In the genomic region with DNA sequence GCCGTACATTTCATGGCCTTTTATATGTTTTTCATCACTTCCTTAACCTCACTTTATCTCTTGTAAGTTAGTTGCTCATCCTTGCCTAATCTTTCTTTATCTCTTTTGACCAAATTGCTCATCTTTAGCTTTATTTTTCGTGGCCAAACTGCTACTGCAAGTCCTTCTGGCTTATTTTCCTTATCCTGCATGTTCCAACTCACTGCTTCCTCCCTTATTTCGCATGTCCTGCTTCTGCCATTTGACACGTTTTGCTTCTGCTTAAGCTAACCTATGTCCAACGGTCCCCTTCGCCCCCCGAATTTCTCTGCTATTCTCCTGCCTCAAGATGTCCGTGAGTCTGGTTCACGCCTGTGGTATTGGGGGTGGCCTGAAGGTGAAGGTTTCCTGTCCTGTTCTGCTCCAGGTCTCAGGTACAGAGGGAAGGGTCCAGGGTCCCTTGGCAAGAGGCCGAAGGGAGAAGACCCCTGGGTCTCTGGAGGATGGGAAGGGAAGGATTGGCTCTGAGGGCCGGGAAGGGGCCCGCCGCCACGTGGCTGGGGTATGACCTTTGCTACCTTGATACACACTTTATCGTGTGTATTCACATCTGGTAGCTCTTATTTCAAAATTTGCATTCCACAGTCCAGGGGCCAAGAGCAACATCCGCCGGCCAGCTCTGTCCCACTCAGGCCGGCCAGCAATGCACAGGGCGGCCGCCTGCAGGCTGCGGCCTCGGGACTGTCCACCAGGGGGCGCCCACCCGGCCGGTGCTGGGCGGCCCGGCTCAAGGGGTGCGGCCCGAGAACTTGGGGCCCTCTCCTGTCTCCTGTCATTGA, we compare ENCODE assay signal across 9 cellular contexts. TPM values are rescaled to one million over a fixed set of nuclear protein-coding genes. Genes with fewer than 3 reads are reported as not detected.
DNase-seq lines count a peak whose midpoint lies in the region; ATAC-seq and TF ChIP-seq lines count a peak whose summit lies in the region.
"Had no signal": no experiment of that assay in that cellular context is flagged by ENCODE, and none has a peak within 500 bp of the region (broad histone marks: within the 10 kb centered on the region; RNA-seq: fewer than 3 reads in every experiment).

No MANE protein-coding gene starts in this region.

- H3K9me3 ChIP-seq in OCI-LY7 (ENCODE audit: low read length) (no peaks in the 10 kb centered on the region), trophoblast cell (ENCODE audit: insufficient read depth, low read depth, low read length) (no peaks in the 10 kb centered on the region)
- H3K9me3 ChIP-seq: HAP-1 had no signal

- H3K4me2 ChIP-seq in OCI-LY7 (ENCODE audit: low read length), result no peak overlapping the region
- no peak overlapping the region for H3K4me2 ChIP-seq in trophoblast cell (ENCODE audit: low read length)

- no peak overlapping the region for H3K9ac ChIP-seq in trophoblast cell (ENCODE audit: low read length)

- H2AFZ ChIP-seq in OCI-LY7 (ENCODE audit: low read length) (peak overlapping the region; percentile 54; the same call in 1 of the 2 replicates), trophoblast cell (ENCODE audit: insufficient read depth, low read length, poor library complexity) (peak overlapping the region; percentile 59)

- no peak overlapping the region for H3K14ac ChIP-seq in trophoblast cell (ENCODE audit: low read length)

- H3K4ac ChIP-seq in trophoblast cell (ENCODE audit: low read depth, low read length), result no peak overlapping the region

- no peak overlapping the region for H2AK5ac ChIP-seq in trophoblast cell (ENCODE audit: low read length)

- intact Hi-C loops in OCI-LY7 (cut with micrococcal nuclease; ENCODE audit: unreplicated experiment), result loop anchor here (1.0 kb wide), 1 partner anchor 37 kb away; no protein-coding TSS in a partner anchor

- TF ChIP-seq CTCF in AG10803 (conservative IDR thresholded peaks at IDR 0.05; ENCODE audit: low read length), result peak; percentile 63
- TF ChIP-seq CTCF in GM20000 (IDR thresholded peaks at IDR 0.05; ENCODE audit: extremely low read depth, missing control alignments), result peak; percentile 98
- peak; percentile 99 for TF ChIP-seq CTCF in OCI-LY7 (conservative IDR thresholded peaks at IDR 0.05; ENCODE audit: low read length)
- TF ChIP-seq CTCF in fibroblast of the aortic adventitia (IDR thresholded peaks at IDR 0.05; ENCODE audit: insufficient read depth, low read length), result peak; percentile 80

- peaks cover 5% of the 10 kb centered on the region for H3K4me1 ChIP-seq in OCI-LY7 (ENCODE audit: insufficient read depth, low read length, poor library complexity, severe bottlenecking)
- H3K4me1 ChIP-seq in trophoblast cell (ENCODE audit: control insufficient read depth in 1 of 2, insufficient read depth in 2 of 2, low read length in 2 of 2), result peaks cover 3% of the 10 kb centered on the region in 2 experiments
- H3K4me1 ChIP-seq: HAP-1 had no signal

- no CpG with 5 or more reads among the region's 29 CpGs for WGBS in trophoblast cell (ENCODE audit: extremely low coverage, insufficient coverage, insufficient read length)

- no peak overlapping the region for H3K23ac ChIP-seq in trophoblast cell (ENCODE audit: low read length)

- DNase-seq in AG10803 (ENCODE audit: low read depth) (peak; percentile 86), GM20000 (ENCODE audit: low spot score) (peak; percentile 88), OCI-LY7 (ENCODE audit: low spot score) (peak; percentile 63), activated T-helper 1 cell treated with Interleukin-2 at 50 U/mL for 16 hours (ENCODE audit: low read depth) (peak; percentile 58), fibroblast of the aortic adventitia (ENCODE audit: low read depth) (peak; percentile 86), trophoblast cell (peak in 1 of 2 donors; percentile 52), SKM-1 treated with dmso at 0.1 percent for 144 hours (lab: John Stamatoyannopoulos, UW; ENCODE audit: unreplicated experiment) (no peak)

- H3K4me3 ChIP-seq in AG10803 (ENCODE audit: low read length) (no peak overlapping the region), OCI-LY7 (ENCODE audit: low read depth, low read length, poor library complexity, severe bottlenecking) (no peak overlapping the region), fibroblast of the aortic adventitia (ENCODE audit: low read depth, low read length) (no peak overlapping the region), trophoblast cell (ENCODE audit: low read depth, low read length) (no peak overlapping the region)
- H3K4me3 ChIP-seq: HAP-1 had no signal

- no peak overlapping the region for H4K91ac ChIP-seq in trophoblast cell (ENCODE audit: low read depth, low read length)

- no TSS peak for BruUV-seq in OCI-LY7 (replicated peaks; lab: Mats Ljungman, UMichigan)

- H3K27ac ChIP-seq in OCI-LY7 (ENCODE audit: low read depth, low read length, poor library complexity, severe bottlenecking), result no peak overlapping the region
- H3K27ac ChIP-seq in trophoblast cell (ENCODE audit: low read depth, low read length), result no peak overlapping the region

- peak overlapping the region; percentile 56 for H4K12ac ChIP-seq in trophoblast cell (ENCODE audit: low read depth, low read length)

- H3K36me3 ChIP-seq in OCI-LY7 (ENCODE audit: insufficient read depth, low read length) (no peaks in the 10 kb centered on the region), trophoblast cell (ENCODE audit: control insufficient read depth in 1 of 2, insufficient read depth in 2 of 2, low read length in 2 of 2) (no peaks in the 10 kb centered on the region)
- H3K36me3 ChIP-seq: HAP-1 had no signal

- CTCF ChIA-PET in OCI-LY7 (lab: Charles Lee; ENCODE audit: unreplicated experiment), result interaction anchor here (0.6 to 1.9 kb wide), 2 partner anchors 37 to 187 kb away, joined by 3 to 10 read pairs; no protein-coding TSS in a partner anchor

- no peaks in the 10 kb centered on the region for H3K27me3 ChIP-seq in trophoblast cell (ENCODE audit: insufficient read depth, low read length)

- H2BK12ac ChIP-seq in trophoblast cell (ENCODE audit: low read length), result no peak overlapping the region

- no peak overlapping the region for H2BK120ac ChIP-seq in trophoblast cell (ENCODE audit: insufficient read depth, low read length, poor library complexity)

- POLR2A ChIA-PET in OCI-LY7 (lab: Charles Lee), result interaction anchor here (0.8 kb wide), 1 partner anchor 36 kb away, joined by 3 read pairs; no protein-coding TSS in a partner anchor

- H4K20me1 ChIP-seq in OCI-LY7 (ENCODE audit: insufficient read depth, low read length), result no peaks in the 10 kb centered on the region

- H3K9me2 ChIP-seq in OCI-LY7 (ENCODE audit: insufficient read depth, low read length), result no peaks in the 10 kb centered on the region

- peak overlapping the region; percentile 46 for H4K8ac ChIP-seq in trophoblast cell (ENCODE audit: low read depth, low read length)

- ATAC-seq in HG03457 (IDR thresholded peaks at IDR 0.05; ENCODE audit: unreplicated experiment), result no peak

- no peaks in the 10 kb centered on the region for H3K79me2 ChIP-seq in OCI-LY7 (ENCODE audit: insufficient read depth, low read depth, low read length)
- H3K79me2 ChIP-seq in trophoblast cell (ENCODE audit: control insufficient read depth, insufficient read depth, low read length, poor library complexity), result no peaks in the 10 kb centered on the region

- no peak overlapping the region for H3K18ac ChIP-seq in trophoblast cell (ENCODE audit: low read length)

- H3K79me1 ChIP-seq in trophoblast cell (ENCODE audit: low read length), result no peaks in the 10 kb centered on the region

- no peak overlapping the region for H2BK5ac ChIP-seq in trophoblast cell (ENCODE audit: low read depth, low read length, poor library complexity)

RNA-seq across cellular contexts. Expression of a gene that starts 2.9 kb away (rescaled TPM):
- total RNA-seq in OCI-LY7 (2014; rRNA removed; shearing (Covaris generic)), result not detected in 2 replicates
- total RNA-seq in OCI-LY7 (2022) (not detected in 2 replicates), fibroblast of the aortic adventitia (ENCODE audit: low replicate concordance) (not detected in 2 replicates)
- polyA plus RNA-seq in trophoblast cell (2013), result not detected in 2 replicates

RNA-seq across cellular contexts. Expression of a gene that starts 6.0 kb away (rescaled TPM):
- 89.5 and 115 TPM in 2 replicates for total RNA-seq in OCI-LY7 (2014; rRNA removed; shearing (Covaris generic))
- total RNA-seq in OCI-LY7 (2022) (37.0 and 37.7 TPM in 2 replicates), fibroblast of the aortic adventitia (ENCODE audit: low replicate concordance) (24.4 and 41.3 TPM in 2 replicates)
- 20.4 and 20.9 TPM in 2 replicates for polyA plus RNA-seq in trophoblast cell (2013)

RNA-seq across cellular contexts. Expression of a gene that starts 9.0 kb away (rescaled TPM):
- 1.8 and 5.2 TPM in 2 replicates for total RNA-seq in OCI-LY7 (2014; rRNA removed; shearing (Covaris generic))
- total RNA-seq in OCI-LY7 (2022) (8.6 and 10.6 TPM in 2 replicates), fibroblast of the aortic adventitia (ENCODE audit: low replicate concordance) (0.33 and 3.8 TPM in 2 replicates)
- polyA plus RNA-seq in trophoblast cell (2013), result 12.6 and 14.5 TPM in 2 replicates

RNA-seq across cellular contexts. Expression of a gene that starts 17.5 kb away (rescaled TPM):
- total RNA-seq in OCI-LY7 (2014; rRNA removed; shearing (Covaris generic)), result 29.1 and 33.2 TPM in 2 replicates
- total RNA-seq in OCI-LY7 (2022) (24.2 and 28.3 TPM in 2 replicates), fibroblast of the aortic adventitia (ENCODE audit: low replicate concordance) (8.3 and 17.5 TPM in 2 replicates)
- polyA plus RNA-seq in trophoblast cell (2013), result 108 and 109 TPM in 2 replicates

RNA-seq across cellular contexts. Expression of a gene that starts 20.8 kb away (rescaled TPM):
- total RNA-seq in OCI-LY7 (2014; rRNA removed; shearing (Covaris generic)), result 0.23 and 0.50 TPM in 2 replicates
- total RNA-seq in OCI-LY7 (2022) (1.7 and 2.7 TPM in 2 replicates), fibroblast of the aortic adventitia (ENCODE audit: low replicate concordance) (10.7 and 18.7 TPM in 2 replicates)
- 24.2 and 24.4 TPM in 2 replicates for polyA plus RNA-seq in trophoblast cell (2013)
